ENCODE assay signal across 2 cellular contexts in the genomic region with DNA sequence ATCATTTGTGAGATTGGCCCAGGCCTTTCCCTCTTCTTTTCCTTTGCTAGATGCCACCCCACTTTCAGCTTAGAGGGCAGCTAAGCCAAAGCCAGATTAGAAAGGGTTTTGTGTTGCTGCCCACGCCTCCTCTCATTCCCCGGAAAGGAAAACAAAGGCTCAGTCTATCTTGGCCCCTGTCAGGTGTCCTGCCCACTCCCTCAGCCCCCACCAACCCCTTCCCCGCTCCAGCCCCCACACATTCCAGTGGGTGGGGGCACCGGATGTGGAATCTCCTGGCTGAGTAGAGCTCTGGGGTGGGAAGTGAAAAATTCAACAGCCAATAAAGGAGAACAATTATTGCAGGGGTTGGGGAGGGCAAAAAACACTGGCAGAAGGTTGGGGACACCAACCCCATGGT.
TF ChIP-seq lines count a peak whose summit lies in the region.

No MANE protein-coding gene starts in this region.

TF ChIP-seq in SK-N-SH, 30 proteins besides CTCF, POLR2A, EP300 and RAD21 (continued from another document):
- TF ChIP-seq, protein P1, sequence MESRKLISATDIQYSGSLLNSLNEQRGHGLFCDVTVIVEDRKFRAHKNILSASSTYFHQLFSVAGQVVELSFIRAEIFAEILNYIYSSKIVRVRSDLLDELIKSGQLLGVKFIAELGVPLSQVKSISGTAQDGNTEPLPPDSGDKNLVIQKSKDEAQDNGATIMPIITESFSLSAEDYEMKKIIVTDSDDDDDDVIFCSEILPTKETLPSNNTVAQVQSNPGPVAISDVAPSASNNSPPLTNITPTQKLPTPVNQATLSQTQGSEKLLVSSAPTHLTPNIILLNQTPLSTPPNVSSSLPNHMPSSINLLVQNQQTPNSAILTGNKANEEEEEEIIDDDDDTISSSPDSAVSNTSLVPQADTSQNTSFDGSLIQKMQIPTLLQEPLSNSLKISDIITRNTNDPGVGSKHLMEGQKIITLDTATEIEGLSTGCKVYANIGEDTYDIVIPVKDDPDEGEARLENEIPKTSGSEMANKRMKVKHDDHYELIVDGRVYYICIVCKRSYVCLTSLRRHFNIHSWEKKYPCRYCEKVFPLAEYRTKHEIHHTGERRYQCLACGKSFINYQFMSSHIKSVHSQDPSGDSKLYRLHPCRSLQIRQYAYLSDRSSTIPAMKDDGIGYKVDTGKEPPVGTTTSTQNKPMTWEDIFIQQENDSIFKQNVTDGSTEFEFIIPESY (IDR thresholded peaks at IDR 0.05; ENCODE audit: borderline replicate concordance, low read depth): no peak
- TF ChIP-seq FOXM1 (IDR thresholded peaks at IDR 0.05; ENCODE audit: low read depth): no peak
- TF ChIP-seq, protein P2, sequence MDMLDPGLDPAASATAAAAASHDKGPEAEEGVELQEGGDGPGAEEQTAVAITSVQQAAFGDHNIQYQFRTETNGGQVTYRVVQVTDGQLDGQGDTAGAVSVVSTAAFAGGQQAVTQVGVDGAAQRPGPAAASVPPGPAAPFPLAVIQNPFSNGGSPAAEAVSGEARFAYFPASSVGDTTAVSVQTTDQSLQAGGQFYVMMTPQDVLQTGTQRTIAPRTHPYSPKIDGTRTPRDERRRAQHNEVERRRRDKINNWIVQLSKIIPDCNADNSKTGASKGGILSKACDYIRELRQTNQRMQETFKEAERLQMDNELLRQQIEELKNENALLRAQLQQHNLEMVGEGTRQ (IDR thresholded peaks at IDR 0.05; ENCODE audit: borderline replicate concordance, low read depth, low read length): no peak
- TF ChIP-seq NRF1 (IDR thresholded peaks at IDR 0.05; ENCODE audit: low read depth, low read length): no peak
- TF ChIP-seq MXI1 (IDR thresholded peaks at IDR 0.05; ENCODE audit: low read depth, low read length): no peak
- TF ChIP-seq RXRA (IDR thresholded peaks at IDR 0.05; ENCODE audit: borderline replicate concordance, low read depth): no peak
- TF ChIP-seq YY1 (IDR thresholded peaks at IDR 0.05; ENCODE audit: low read depth): no peak
- no peak for TF ChIP-seq NFIC (IDR thresholded peaks at IDR 0.05; ENCODE audit: borderline replicate concordance)
- TF ChIP-seq, protein P3, sequence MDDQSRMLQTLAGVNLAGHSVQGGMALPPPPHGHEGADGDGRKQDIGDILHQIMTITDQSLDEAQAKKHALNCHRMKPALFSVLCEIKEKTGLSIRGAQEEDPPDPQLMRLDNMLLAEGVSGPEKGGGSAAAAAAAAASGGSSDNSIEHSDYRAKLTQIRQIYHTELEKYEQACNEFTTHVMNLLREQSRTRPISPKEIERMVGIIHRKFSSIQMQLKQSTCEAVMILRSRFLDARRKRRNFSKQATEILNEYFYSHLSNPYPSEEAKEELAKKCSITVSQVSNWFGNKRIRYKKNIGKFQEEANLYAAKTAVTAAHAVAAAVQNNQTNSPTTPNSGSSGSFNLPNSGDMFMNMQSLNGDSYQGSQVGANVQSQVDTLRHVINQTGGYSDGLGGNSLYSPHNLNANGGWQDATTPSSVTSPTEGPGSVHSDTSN (IDR thresholded peaks at IDR 0.05): no peak
- TF ChIP-seq EZH2phosphoT487 (IDR thresholded peaks at IDR 0.05; ENCODE audit: borderline replicate concordance, low read depth): no peak
- TF ChIP-seq GATA2 (CRISPR knock-in tag; IDR thresholded peaks at IDR 0.05): no peak
- no peak for TF ChIP-seq CHD2 (IDR thresholded peaks at IDR 0.05; ENCODE audit: low read length, partially characterized antibody)
- no peak for TF ChIP-seq SMC3 (IDR thresholded peaks at IDR 0.05; ENCODE audit: low read depth, low read length)
- no peak for TF ChIP-seq TEAD4 (IDR thresholded peaks at IDR 0.05; ENCODE audit: borderline replicate concordance, insufficient read depth)
- TF ChIP-seq FOSL2 (IDR thresholded peaks at IDR 0.05; ENCODE audit: borderline replicate concordance, low read depth): no peak
- TF ChIP-seq, protein P4, sequence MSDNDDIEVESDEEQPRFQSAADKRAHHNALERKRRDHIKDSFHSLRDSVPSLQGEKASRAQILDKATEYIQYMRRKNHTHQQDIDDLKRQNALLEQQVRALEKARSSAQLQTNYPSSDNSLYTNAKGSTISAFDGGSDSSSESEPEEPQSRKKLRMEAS (IDR thresholded peaks at IDR 0.05; ENCODE audit: low read depth): no peak

TF ChIP-seq in SK-N-SH treated with all-trans-retinoic acid at 6 μM for 48 hours, 23 proteins besides CTCF, POLR2A, EP300 and RAD21 (continued from another document):
- TF ChIP-seq GLIS3 (CRISPR knock-in tag; IDR thresholded peaks at IDR 0.05) (no peak), ZFP30 (CRISPR knock-in tag; IDR thresholded peaks at IDR 0.05) (no peak), OSR1 (CRISPR knock-in tag; IDR thresholded peaks at IDR 0.05) (no peak), RARB (CRISPR knock-in tag; IDR thresholded peaks at IDR 0.05) (no peak), SNAI2 (CRISPR knock-in tag; IDR thresholded peaks at IDR 0.05) (no peak), TOX (CRISPR knock-in tag; IDR thresholded peaks at IDR 0.05; ENCODE audit: borderline replicate concordance) (no peak), ZNF8 (CRISPR knock-in tag; IDR thresholded peaks at IDR 0.05) (no peak), ISL1 (CRISPR knock-in tag; IDR thresholded peaks at IDR 0.05) (no peak), PPARA (CRISPR knock-in tag; IDR thresholded peaks at IDR 0.05; ENCODE audit: borderline replicate concordance) (no peak), ESRRG (CRISPR knock-in tag; IDR thresholded peaks at IDR 0.05) (no peak), ZFP3 (CRISPR knock-in tag; IDR thresholded peaks at IDR 0.05) (no peak), ZNF70 (CRISPR knock-in tag; IDR thresholded peaks at IDR 0.05) (no peak), CSDC2 (CRISPR knock-in tag; IDR thresholded peaks at IDR 0.05) (no peak), TCF4 (CRISPR knock-in tag; IDR thresholded peaks at IDR 0.05; ENCODE audit: borderline replicate concordance) (no peak), ARNTL (CRISPR knock-in tag; IDR thresholded peaks at IDR 0.05; ENCODE audit: borderline replicate concordance, low read depth) (no peak)
- TF ChIP-seq, protein P5, sequence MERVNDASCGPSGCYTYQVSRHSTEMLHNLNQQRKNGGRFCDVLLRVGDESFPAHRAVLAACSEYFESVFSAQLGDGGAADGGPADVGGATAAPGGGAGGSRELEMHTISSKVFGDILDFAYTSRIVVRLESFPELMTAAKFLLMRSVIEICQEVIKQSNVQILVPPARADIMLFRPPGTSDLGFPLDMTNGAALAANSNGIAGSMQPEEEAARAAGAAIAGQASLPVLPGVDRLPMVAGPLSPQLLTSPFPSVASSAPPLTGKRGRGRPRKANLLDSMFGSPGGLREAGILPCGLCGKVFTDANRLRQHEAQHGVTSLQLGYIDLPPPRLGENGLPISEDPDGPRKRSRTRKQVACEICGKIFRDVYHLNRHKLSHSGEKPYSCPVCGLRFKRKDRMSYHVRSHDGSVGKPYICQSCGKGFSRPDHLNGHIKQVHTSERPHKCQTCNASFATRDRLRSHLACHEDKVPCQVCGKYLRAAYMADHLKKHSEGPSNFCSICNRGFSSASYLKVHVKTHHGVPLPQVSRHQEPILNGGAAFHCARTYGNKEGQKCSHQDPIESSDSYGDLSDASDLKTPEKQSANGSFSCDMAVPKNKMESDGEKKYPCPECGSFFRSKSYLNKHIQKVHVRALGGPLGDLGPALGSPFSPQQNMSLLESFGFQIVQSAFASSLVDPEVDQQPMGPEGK (CRISPR knock-in tag; IDR thresholded peaks at IDR 0.05; ENCODE audit: borderline replicate concordance): no peak
- TF ChIP-seq, protein P6, sequence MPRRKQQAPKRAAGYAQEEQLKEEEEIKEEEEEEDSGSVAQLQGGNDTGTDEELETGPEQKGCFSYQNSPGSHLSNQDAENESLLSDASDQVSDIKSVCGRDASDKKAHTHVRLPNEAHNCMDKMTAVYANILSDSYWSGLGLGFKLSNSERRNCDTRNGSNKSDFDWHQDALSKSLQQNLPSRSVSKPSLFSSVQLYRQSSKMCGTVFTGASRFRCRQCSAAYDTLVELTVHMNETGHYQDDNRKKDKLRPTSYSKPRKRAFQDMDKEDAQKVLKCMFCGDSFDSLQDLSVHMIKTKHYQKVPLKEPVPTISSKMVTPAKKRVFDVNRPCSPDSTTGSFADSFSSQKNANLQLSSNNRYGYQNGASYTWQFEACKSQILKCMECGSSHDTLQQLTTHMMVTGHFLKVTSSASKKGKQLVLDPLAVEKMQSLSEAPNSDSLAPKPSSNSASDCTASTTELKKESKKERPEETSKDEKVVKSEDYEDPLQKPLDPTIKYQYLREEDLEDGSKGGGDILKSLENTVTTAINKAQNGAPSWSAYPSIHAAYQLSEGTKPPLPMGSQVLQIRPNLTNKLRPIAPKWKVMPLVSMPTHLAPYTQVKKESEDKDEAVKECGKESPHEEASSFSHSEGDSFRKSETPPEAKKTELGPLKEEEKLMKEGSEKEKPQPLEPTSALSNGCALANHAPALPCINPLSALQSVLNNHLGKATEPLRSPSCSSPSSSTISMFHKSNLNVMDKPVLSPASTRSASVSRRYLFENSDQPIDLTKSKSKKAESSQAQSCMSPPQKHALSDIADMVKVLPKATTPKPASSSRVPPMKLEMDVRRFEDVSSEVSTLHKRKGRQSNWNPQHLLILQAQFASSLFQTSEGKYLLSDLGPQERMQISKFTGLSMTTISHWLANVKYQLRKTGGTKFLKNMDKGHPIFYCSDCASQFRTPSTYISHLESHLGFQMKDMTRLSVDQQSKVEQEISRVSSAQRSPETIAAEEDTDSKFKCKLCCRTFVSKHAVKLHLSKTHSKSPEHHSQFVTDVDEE (CRISPR knock-in tag; IDR thresholded peaks at IDR 0.05): no peak
